ENCODE assay signal across 9 cellular contexts in genomic region chr22:42500836-42501179, GRCh38. TPM values are rescaled to one million over a fixed set of nuclear protein-coding genes. Genes with fewer than 3 reads are reported as not detected.
DNase-seq lines count a peak whose midpoint lies in the region; ATAC-seq and TF ChIP-seq lines count a peak whose summit lies in the region.
"Had no signal": no experiment of that assay in that cellular context is flagged by ENCODE, and none has a peak within 500 bp of the region (broad histone marks: within the 10 kb centered on the region; RNA-seq: fewer than 3 reads in every experiment).

No MANE protein-coding gene starts in this region.

- no peaks in the 10 kb centered on the region for H3K9me3 Mint-ChIP-seq in MCF 10A (ENCODE audit: unreplicated experiment)

- H3K36me3 ChIP-seq in breast epithelium (no peaks in the 10 kb centered on the region), colonic mucosa (no peaks in the 10 kb centered on the region), mucosa of rectum (ENCODE audit: control insufficient read depth in 2 of 2, insufficient read depth in 2 of 2, low read length in 2 of 2) (no peaks in the 10 kb centered on the region), upper lobe of left lung (no peaks in the 10 kb centered on the region)

- POLR2A ChIA-PET in MCF 10A (lab: Yijun Ruan, JAX) = no interaction called here

- CTCF ChIA-PET in MCF 10A (lab: Yijun Ruan, JAX) = interaction anchor here (0.6 kb wide), 1 partner anchor 683 kb away, joined by 5 read pairs; no protein-coding TSS in a partner anchor

- H3K9me3 ChIP-seq in breast epithelium = no peaks in the 10 kb centered on the region
- H3K9me3 ChIP-seq in colonic mucosa = no peaks in the 10 kb centered on the region
- no peaks in the 10 kb centered on the region for H3K9me3 ChIP-seq in mucosa of rectum (ENCODE audit: control insufficient read depth in 2 of 2, low read length in 2 of 2)
- H3K9me3 ChIP-seq in upper lobe of left lung = no peaks in the 10 kb centered on the region

- intact Hi-C loops in breast epithelium (cut with DNase I; ENCODE audit: low total_unique reads) (no loop called here), MCF 10A (cut with micrococcal nuclease) (no loop called here), colonic mucosa (cut with DNase I) (no loop called here)

- no peak overlapping the region for H3K27ac Mint-ChIP-seq in MCF 10A (ENCODE audit: low read depth, unreplicated experiment)

- 14 to 32% methylated on average over 4 to 25 of the region's 26 CpGs for WGBS in upper lobe of left lung, 2 donors

- no peak for TF ChIP-seq EP300 in upper lobe of left lung (IDR thresholded peaks at IDR 0.05)

- H3K4me3 Mint-ChIP-seq in MCF 10A (ENCODE audit: unreplicated experiment) = no peak overlapping the region

- peaks cover 11% of the 10 kb centered on the region for H3K27me3 Mint-ChIP-seq in MCF 10A (ENCODE audit: insufficient read depth, unreplicated experiment)

- H3K4me3 ChIP-seq in breast epithelium = peak overlapping the region; percentile 21 to 68 (median 57)
- H3K4me3 ChIP-seq in colonic mucosa = peak overlapping the region; percentile 37
- H3K4me3 ChIP-seq in mucosa of rectum (ENCODE audit: low read length in 2 of 2) = peak overlapping the region; percentile 49 to 66
- peak overlapping the region in 3 of 4 donors; percentile 34 to 50 (median 43) for H3K4me3 ChIP-seq in upper lobe of left lung

- no peaks in the 10 kb centered on the region for H3K27me3 ChIP-seq in breast epithelium
- no peaks in the 10 kb centered on the region for H3K27me3 ChIP-seq in colonic mucosa
- H3K27me3 ChIP-seq in mucosa of rectum (ENCODE audit: control insufficient read depth in 2 of 2, insufficient read depth in 2 of 2, low read length in 2 of 2) = no peaks in the 10 kb centered on the region
- no peaks in the 10 kb centered on the region for H3K27me3 ChIP-seq in upper lobe of left lung

- H3K27ac ChIP-seq in breast epithelium = peak overlapping the region; percentile 70 to 81
- H3K27ac ChIP-seq in colonic mucosa = no peak overlapping the region
- H3K27ac ChIP-seq in mucosa of rectum (ENCODE audit: low read depth in 2 of 2, low read length in 2 of 2) = peak overlapping the region; percentile 4 to 43
- peak overlapping the region in 2 of 4 donors; percentile 61 to 70 for H3K27ac ChIP-seq in upper lobe of left lung

- ATAC-seq in upper lobe of left lung (ENCODE audit: low FRiP score in 2 of 2) = no peak
- ATAC-seq in GM21390 (IDR thresholded peaks at IDR 0.05; ENCODE audit: unreplicated experiment) = no peak

- TF ChIP-seq CTCF in breast epithelium (IDR thresholded peaks at IDR 0.05) (no peak), MCF 10A (IDR thresholded peaks at IDR 0.05; ENCODE audit: unreplicated experiment) (no peak), colonic mucosa (IDR thresholded peaks at IDR 0.05) (no peak), upper lobe of left lung (IDR thresholded peaks at IDR 0.05) (no peak)

- H3K4me1 ChIP-seq in breast epithelium (no peaks in the 10 kb centered on the region), colonic mucosa (no peaks in the 10 kb centered on the region), mucosa of rectum (ENCODE audit: control insufficient read depth in 2 of 2, insufficient read depth in 2 of 2, low read length in 2 of 2) (peaks cover 6 to 19% of the 10 kb centered on the region in 2 donors), upper lobe of left lung (peaks cover 12 to 29% (median 25%) of the 10 kb centered on the region in 4 donors)

- DNase-seq in breast epithelium (ENCODE audit: low spot score in 2 of 2) = no peak
- no peak for DNase-seq in MCF 10A (ENCODE audit: unreplicated experiment)
- DNase-seq in colonic mucosa = no peak
- DNase-seq in upper lobe of left lung = no peak
- DNase-seq in NCI-H1930 (lab: John Stamatoyannopoulos, UW) = no peak
- DNase-seq in T1000 (lab: John Stamatoyannopoulos, UW) = no peak
- DNase-seq: OCI-M1 had no signal

- H3K9ac ChIP-seq in colonic mucosa (ENCODE audit: low read depth in 2 of 2, low read length in 2 of 2) (peak overlapping the region; percentile 34 to 56), mucosa of rectum (ENCODE audit: low read depth in 1 of 2, low read length in 2 of 2) (peak overlapping the region; percentile 52 to 62)

- no peaks in the 10 kb centered on the region for H3K36me3 Mint-ChIP-seq in MCF 10A (ENCODE audit: insufficient read depth, unreplicated experiment)

- no peaks in the 10 kb centered on the region for H3K4me1 Mint-ChIP-seq in MCF 10A (ENCODE audit: insufficient read depth, unreplicated experiment)

- TF ChIP-seq POLR2A in breast epithelium (IDR thresholded peaks at IDR 0.05) (no peak), upper lobe of left lung (IDR thresholded peaks at IDR 0.05) (no peak)

- no TSS peak for BruUV-seq in MCF 10A (replicated peaks; lab: Mats Ljungman, UMichigan)

RNA-seq across cellular contexts. Expression of gene RRP7A, which starts 18.8 kb away (rescaled TPM):
- total RNA-seq in breast epithelium = 10 to 100 TPM; 19.0 to 31.8 (median 25.6) TPM
- 45.1 and 59.4 TPM in 2 replicates for total RNA-seq in MCF 10A (2022)
- total RNA-seq in colonic mucosa = 10 to 100 TPM; 28.6 to 79.4 TPM
- total RNA-seq in upper lobe of left lung = 10 to 100 TPM; 21.2 to 36.2 (median 29.3) TPM

RNA-seq across cellular contexts. Expression of gene SERHL2, which starts 52.9 kb away (rescaled TPM):
- total RNA-seq in breast epithelium (10 to 100 TPM in 2 of 3 donors, 1 to 10 TPM in 1; 1.3 to 64.2 (median 16.7) TPM), MCF 10A (2022) (0.75 TPM in 1 of 2 replicates, not detected in the other), colonic mucosa (1 to 10 TPM; 1.1 to 1.7 TPM), upper lobe of left lung (1 to 10 TPM in 5 of 6 donors, not detected in 1; 1.1 to 4.9 (median 2.2) TPM)
